Comparison of ENCODE assay signal across 1 cellular context in the genomic region with DNA sequence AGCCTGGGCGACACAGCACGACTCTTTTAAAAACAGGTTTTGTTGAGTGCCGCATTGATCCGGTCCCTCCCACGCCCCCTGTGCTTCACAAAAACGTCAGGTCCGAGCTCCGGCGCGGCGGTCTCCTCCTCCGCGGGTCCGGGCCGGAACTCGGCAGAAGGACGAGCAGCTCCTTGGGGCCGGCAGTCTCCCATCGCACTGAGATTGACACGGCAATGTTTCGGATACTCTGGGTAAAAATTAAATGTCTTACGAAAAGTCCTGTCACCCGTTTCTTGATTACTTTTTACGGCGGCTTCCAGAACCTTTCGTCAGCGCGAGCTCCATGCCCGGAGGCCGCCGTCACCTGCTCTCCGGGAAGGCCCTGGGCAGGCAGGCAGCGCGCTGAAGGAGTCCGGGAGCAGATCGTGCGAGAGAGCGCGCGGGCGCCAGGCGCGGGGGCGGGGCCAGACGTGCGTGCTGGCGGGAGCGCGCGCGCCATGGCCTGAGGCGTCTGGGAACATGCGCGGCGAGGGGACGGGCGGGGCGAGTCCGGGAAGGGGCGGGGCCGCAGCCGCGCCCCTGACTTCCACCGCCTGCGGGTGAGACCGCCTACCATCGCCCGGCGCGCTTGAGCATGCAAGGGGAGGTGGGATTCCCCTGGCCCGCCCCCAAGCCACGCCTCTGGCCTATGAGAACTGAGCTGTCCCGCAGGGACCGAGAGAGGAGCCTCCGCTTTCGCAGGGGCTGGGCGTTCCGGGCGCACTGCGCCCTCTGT.
TF ChIP-seq lines count a peak whose summit lies in the region.

No MANE protein-coding gene starts in this region.

TF ChIP-seq in HepG2, 621 proteins besides CTCF, POLR2A, EP300 and RAD21 (continued from another document and continues in another):
- TF ChIP-seq ZIK1 (CRISPR knock-in tag; IDR thresholded peaks at IDR 0.05; ENCODE audit: borderline replicate concordance, low read depth): peak; percentile 33; the same call in 1 of the 2 replicates
- TF ChIP-seq ZNF709 (CRISPR knock-in tag; IDR thresholded peaks at IDR 0.05): peak; percentile 80; the same call in 1 of the 2 replicates
- TF ChIP-seq KLF16 (CRISPR knock-in tag; IDR thresholded peaks at IDR 0.05): peak in 1 of 2 experiments; percentile 67; a peak in 1 of 4 replicates
- 0 out of 2 replicates have a peak, but pooled peaks have one; percentile 62 for TF ChIP-seq TP53 (CRISPR knock-in tag; conservative IDR thresholded peaks at IDR 0.05)
- TF ChIP-seq ZNF496 (CRISPR knock-in tag; IDR thresholded peaks at IDR 0.05; ENCODE audit: insufficient replicate concordance): no peak
- peak; percentile 90 for TF ChIP-seq ZNF747 (CRISPR knock-in tag; IDR thresholded peaks at IDR 0.05; ENCODE audit: borderline replicate concordance)
- no peak for TF ChIP-seq ZNF329 (CRISPR knock-in tag; IDR thresholded peaks at IDR 0.05; ENCODE audit: low read depth)
- 0 out of 2 replicates have a peak, but pooled peaks have one; percentile 31 for TF ChIP-seq CEBPG (CRISPR knock-in tag; IDR thresholded peaks at IDR 0.05)
- no peak for TF ChIP-seq SOX6 (IDR thresholded peaks at IDR 0.05)
- peak; percentile 62 for TF ChIP-seq SOX6 (CRISPR knock-in tag; IDR thresholded peaks at IDR 0.05)
- TF ChIP-seq, protein P1, sequence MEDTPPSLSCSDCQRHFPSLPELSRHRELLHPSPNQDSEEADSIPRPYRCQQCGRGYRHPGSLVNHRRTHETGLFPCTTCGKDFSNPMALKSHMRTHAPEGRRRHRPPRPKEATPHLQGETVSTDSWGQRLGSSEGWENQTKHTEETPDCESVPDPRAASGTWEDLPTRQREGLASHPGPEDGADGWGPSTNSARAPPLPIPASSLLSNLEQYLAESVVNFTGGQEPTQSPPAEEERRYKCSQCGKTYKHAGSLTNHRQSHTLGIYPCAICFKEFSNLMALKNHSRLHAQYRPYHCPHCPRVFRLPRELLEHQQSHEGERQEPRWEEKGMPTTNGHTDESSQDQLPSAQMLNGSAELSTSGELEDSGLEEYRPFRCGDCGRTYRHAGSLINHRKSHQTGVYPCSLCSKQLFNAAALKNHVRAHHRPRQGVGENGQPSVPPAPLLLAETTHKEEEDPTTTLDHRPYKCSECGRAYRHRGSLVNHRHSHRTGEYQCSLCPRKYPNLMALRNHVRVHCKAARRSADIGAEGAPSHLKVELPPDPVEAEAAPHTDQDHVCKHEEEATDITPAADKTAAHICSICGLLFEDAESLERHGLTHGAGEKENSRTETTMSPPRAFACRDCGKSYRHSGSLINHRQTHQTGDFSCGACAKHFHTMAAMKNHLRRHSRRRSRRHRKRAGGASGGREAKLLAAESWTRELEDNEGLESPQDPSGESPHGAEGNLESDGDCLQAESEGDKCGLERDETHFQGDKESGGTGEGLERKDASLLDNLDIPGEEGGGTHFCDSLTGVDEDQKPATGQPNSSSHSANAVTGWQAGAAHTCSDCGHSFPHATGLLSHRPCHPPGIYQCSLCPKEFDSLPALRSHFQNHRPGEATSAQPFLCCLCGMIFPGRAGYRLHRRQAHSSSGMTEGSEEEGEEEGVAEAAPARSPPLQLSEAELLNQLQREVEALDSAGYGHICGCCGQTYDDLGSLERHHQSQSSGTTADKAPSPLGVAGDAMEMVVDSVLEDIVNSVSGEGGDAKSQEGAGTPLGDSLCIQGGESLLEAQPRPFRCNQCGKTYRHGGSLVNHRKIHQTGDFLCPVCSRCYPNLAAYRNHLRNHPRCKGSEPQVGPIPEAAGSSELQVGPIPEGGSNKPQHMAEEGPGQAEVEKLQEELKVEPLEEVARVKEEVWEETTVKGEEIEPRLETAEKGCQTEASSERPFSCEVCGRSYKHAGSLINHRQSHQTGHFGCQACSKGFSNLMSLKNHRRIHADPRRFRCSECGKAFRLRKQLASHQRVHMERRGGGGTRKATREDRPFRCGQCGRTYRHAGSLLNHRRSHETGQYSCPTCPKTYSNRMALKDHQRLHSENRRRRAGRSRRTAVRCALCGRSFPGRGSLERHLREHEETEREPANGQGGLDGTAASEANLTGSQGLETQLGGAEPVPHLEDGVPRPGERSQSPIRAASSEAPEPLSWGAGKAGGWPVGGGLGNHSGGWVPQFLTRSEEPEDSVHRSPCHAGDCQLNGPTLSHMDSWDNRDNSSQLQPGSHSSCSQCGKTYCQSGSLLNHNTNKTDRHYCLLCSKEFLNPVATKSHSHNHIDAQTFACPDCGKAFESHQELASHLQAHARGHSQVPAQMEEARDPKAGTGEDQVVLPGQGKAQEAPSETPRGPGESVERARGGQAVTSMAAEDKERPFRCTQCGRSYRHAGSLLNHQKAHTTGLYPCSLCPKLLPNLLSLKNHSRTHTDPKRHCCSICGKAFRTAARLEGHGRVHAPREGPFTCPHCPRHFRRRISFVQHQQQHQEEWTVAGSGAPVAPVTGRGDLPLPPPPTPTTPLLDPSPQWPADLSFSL (CRISPR knock-in tag; IDR thresholded peaks at IDR 0.05): no peak
- TF ChIP-seq ELF3 (CRISPR knock-in tag; IDR thresholded peaks at IDR 0.05): peak; percentile 7; the same call in 1 of the 2 replicates
- TF ChIP-seq, protein P2, sequence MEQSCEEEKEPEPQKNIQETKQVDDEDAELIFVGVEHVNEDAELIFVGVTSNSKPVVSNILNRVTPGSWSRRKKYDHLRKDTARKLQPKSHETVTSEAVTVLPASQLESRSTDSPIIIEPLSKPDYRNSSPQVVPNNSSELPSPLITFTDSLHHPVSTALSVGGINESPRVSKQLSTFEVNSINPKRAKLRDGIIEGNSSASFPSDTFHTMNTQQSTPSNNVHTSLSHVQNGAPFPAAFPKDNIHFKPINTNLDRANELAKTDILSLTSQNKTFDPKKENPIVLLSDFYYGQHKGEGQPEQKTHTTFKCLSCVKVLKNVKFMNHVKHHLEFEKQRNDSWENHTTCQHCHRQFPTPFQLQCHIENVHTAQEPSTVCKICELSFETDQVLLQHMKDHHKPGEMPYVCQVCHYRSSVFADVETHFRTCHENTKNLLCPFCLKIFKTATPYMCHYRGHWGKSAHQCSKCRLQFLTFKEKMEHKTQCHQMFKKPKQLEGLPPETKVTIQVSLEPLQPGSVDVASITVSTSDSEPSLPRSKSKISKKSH (CRISPR knock-in tag; IDR thresholded peaks at IDR 0.05; ENCODE audit: borderline replicate concordance): peak; percentile 44; the same call in 1 of the 2 replicates
- TF ChIP-seq, protein P3, sequence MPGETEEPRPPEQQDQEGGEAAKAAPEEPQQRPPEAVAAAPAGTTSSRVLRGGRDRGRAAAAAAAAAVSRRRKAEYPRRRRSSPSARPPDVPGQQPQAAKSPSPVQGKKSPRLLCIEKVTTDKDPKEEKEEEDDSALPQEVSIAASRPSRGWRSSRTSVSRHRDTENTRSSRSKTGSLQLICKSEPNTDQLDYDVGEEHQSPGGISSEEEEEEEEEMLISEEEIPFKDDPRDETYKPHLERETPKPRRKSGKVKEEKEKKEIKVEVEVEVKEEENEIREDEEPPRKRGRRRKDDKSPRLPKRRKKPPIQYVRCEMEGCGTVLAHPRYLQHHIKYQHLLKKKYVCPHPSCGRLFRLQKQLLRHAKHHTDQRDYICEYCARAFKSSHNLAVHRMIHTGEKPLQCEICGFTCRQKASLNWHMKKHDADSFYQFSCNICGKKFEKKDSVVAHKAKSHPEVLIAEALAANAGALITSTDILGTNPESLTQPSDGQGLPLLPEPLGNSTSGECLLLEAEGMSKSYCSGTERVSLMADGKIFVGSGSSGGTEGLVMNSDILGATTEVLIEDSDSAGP (CRISPR knock-in tag; IDR thresholded peaks at IDR 0.05; ENCODE audit: borderline replicate concordance): peak; percentile 68
- TF ChIP-seq HNRNPUL1 (IDR thresholded peaks at IDR 0.05; ENCODE audit: low read depth, low read length): 0 out of 2 replicates have a peak, but pooled peaks have one; percentile 17
- TF ChIP-seq HIVEP1 (CRISPR knock-in tag; IDR thresholded peaks at IDR 0.05): peak; percentile 86
- TF ChIP-seq JUN (CRISPR knock-in tag; IDR thresholded peaks at IDR 0.05): peak; percentile 15; the same call in 1 of the 2 replicates
- TF ChIP-seq, protein P4, sequence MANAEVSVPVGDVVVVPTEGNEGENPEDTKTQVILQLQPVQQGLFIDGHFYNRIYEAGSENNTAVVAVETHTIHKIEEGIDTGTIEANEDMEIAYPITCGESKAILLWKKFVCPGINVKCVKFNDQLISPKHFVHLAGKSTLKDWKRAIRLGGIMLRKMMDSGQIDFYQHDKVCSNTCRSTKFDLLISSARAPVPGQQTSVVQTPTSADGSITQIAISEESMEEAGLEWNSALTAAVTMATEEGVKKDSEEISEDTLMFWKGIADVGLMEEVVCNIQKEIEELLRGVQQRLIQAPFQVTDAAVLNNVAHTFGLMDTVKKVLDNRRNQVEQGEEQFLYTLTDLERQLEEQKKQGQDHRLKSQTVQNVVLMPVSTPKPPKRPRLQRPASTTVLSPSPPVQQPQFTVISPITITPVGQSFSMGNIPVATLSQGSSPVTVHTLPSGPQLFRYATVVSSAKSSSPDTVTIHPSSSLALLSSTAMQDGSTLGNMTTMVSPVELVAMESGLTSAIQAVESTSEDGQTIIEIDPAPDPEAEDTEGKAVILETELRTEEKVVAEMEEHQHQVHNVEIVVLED (CRISPR knock-in tag; IDR thresholded peaks at IDR 0.05; ENCODE audit: borderline replicate concordance): peak; percentile 95
- TF ChIP-seq HMG20A (CRISPR knock-in tag; IDR thresholded peaks at IDR 0.05; ENCODE audit: borderline replicate concordance): no peak
- no peak; the same call in 1 of the 2 replicates for TF ChIP-seq FOSL2 (CRISPR knock-in tag; IDR thresholded peaks at IDR 0.05)
- no peak for TF ChIP-seq IRX3 (CRISPR knock-in tag; IDR thresholded peaks at IDR 0.05; ENCODE audit: borderline replicate concordance, low read depth)
- TF ChIP-seq SRF (IDR thresholded peaks at IDR 0.05; ENCODE audit: low read depth, low read length): no peak
- peak; percentile 60; the same call in 1 of the 2 replicates for TF ChIP-seq RFXAP (CRISPR knock-in tag; IDR thresholded peaks at IDR 0.05; ENCODE audit: borderline replicate concordance)
- peak; percentile 88 for TF ChIP-seq MYC (CRISPR knock-in tag; IDR thresholded peaks at IDR 0.05; ENCODE audit: borderline replicate concordance)
- no peak for TF ChIP-seq NPAS2 (CRISPR knock-in tag; IDR thresholded peaks at IDR 0.05; ENCODE audit: borderline replicate concordance)
- TF ChIP-seq ZNF619 (CRISPR knock-in tag; IDR thresholded peaks at IDR 0.05): no peak
- no peak for TF ChIP-seq ZNF598 (CRISPR knock-in tag; IDR thresholded peaks at IDR 0.05; ENCODE audit: borderline replicate concordance)
- no peak for TF ChIP-seq HOXA7 (CRISPR knock-in tag; IDR thresholded peaks at IDR 0.05)
- TF ChIP-seq, protein P5, sequence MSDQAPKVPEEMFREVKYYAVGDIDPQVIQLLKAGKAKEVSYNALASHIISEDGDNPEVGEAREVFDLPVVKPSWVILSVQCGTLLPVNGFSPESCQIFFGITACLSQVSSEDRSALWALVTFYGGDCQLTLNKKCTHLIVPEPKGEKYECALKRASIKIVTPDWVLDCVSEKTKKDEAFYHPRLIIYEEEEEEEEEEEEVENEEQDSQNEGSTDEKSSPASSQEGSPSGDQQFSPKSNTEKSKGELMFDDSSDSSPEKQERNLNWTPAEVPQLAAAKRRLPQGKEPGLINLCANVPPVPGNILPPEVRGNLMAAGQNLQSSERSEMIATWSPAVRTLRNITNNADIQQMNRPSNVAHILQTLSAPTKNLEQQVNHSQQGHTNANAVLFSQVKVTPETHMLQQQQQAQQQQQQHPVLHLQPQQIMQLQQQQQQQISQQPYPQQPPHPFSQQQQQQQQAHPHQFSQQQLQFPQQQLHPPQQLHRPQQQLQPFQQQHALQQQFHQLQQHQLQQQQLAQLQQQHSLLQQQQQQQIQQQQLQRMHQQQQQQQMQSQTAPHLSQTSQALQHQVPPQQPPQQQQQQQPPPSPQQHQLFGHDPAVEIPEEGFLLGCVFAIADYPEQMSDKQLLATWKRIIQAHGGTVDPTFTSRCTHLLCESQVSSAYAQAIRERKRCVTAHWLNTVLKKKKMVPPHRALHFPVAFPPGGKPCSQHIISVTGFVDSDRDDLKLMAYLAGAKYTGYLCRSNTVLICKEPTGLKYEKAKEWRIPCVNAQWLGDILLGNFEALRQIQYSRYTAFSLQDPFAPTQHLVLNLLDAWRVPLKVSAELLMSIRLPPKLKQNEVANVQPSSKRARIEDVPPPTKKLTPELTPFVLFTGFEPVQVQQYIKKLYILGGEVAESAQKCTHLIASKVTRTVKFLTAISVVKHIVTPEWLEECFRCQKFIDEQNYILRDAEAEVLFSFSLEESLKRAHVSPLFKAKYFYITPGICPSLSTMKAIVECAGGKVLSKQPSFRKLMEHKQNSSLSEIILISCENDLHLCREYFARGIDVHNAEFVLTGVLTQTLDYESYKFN (CRISPR knock-in tag; conservative IDR thresholded peaks at IDR 0.05): 0 out of 2 replicates have a peak, but pooled peaks have one; percentile 21
- TF ChIP-seq, protein P6, sequence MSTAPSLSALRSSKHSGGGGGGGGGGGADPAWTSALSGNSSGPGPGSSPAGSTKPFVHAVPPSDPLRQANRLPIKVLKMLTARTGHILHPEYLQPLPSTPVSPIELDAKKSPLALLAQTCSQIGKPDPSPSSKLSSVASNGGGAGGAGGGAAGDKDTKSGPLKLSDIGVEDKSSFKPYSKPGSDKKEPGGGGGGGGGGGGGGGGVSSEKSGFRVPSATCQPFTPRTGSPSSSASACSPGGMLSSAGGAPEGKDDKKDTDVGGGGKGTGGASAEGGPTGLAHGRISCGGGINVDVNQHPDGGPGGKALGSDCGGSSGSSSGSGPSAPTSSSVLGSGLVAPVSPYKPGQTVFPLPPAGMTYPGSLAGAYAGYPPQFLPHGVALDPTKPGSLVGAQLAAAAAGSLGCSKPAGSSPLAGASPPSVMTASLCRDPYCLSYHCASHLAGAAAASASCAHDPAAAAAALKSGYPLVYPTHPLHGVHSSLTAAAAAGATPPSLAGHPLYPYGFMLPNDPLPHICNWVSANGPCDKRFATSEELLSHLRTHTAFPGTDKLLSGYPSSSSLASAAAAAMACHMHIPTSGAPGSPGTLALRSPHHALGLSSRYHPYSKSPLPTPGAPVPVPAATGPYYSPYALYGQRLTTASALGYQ (CRISPR knock-in tag; IDR thresholded peaks at IDR 0.05): peak; percentile 87; the same call in 1 of the 2 replicates
- TF ChIP-seq ZSCAN29 (CRISPR knock-in tag; conservative IDR thresholded peaks at IDR 0.05): no peak
- 0 out of 2 replicates have a peak, but pooled peaks have one; percentile 18 for TF ChIP-seq MAF1 (CRISPR knock-in tag; IDR thresholded peaks at IDR 0.05; ENCODE audit: borderline replicate concordance)
